ENCODE assay signal across 19 cellular contexts in the genomic region with DNA sequence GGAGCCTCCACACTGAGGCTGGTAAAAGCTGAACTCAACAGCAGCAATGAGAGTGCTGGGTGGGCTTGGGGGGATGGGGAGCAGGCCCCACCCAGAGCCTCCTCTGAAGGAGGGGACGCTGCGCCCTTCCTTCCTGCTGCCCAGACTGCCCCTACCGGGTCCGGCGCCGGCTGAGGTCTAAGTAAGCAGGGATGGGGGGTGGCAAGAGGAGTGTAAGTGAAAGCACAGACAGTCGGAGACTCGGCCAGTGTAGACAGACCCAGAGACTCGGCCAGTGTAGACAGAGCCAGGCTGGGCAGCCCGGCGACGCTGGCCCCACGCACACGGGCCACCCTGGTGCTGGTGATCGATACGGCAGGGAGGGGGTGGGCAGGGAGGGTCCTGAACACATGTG. TPM values are rescaled to one million over a fixed set of nuclear protein-coding genes. Genes with fewer than 3 reads are reported as not detected.
DNase-seq lines count a peak whose midpoint lies in the region; ATAC-seq and TF ChIP-seq lines count a peak whose summit lies in the region.
"Had no signal": no experiment of that assay in that cellular context is flagged by ENCODE, and none has a peak within 500 bp of the region (broad histone marks: within the 10 kb centered on the region; RNA-seq: fewer than 3 reads in every experiment).

No MANE protein-coding gene starts in this region.

- H3K4me3 ChIP-seq in breast epithelium (no peak overlapping the region), hepatocyte (no peak overlapping the region), SK-N-SH (ENCODE audit: low read depth in 2 of 2, low read length in 1 of 2) (no peak overlapping the region)
- H3K4me3 ChIP-seq in CD4-positive, CD25-positive, alpha-beta regulatory T cell (ENCODE audit: low read depth, low read length), result no peak overlapping the region
- H3K4me3 ChIP-seq: GM23248 had no signal

- H3K4me1 ChIP-seq in breast epithelium (peaks cover 4 to 10% of the 10 kb centered on the region in 2 donors), hepatocyte (ENCODE audit: insufficient read depth) (peaks cover 12% of the 10 kb centered on the region), SK-N-SH (ENCODE audit: control insufficient read depth in 1 of 2, insufficient read depth in 2 of 2, low read depth in 1 of 2, low read length in 1 of 2) (peaks cover 0 to 8% of the 10 kb centered on the region in 2 experiments; a peak in 2 of 4 replicates)
- H3K4me1 ChIP-seq in CD4-positive, CD25-positive, alpha-beta regulatory T cell (ENCODE audit: control insufficient read depth, insufficient read depth, low read length, poor library complexity, severe bottlenecking), result peaks cover 44% of the 10 kb centered on the region

- H3F3A ChIP-seq in SK-N-SH (replicated peaks; ENCODE audit: insufficient read depth), result peaks cover 3% of the 10 kb centered on the region

- H3K27ac Mint-ChIP-seq in MCF 10A (ENCODE audit: low read depth, unreplicated experiment) (no peak overlapping the region), nephron progenitor cell (no peak overlapping the region)
- H3K27ac Mint-ChIP-seq in CD4-positive, CD25-positive, alpha-beta regulatory T cell, result peak overlapping the region in 2 of 3 donors; percentile 72 to 79
- peak overlapping the region; percentile 52 for H3K27ac Mint-ChIP-seq in activated CD8-positive, alpha-beta T cell treated with anti-CD3 and anti-CD28 coated beads, Interleukin-2, amount 10 ng/mL, durations not matched to agents 7 days and 5 days

- 95% methylated on average over 16 of the region's 16 CpGs for WGBS in hepatocyte (ENCODE audit: low lambda C conversion rate, missing lambda C conversion rate)
- 94% methylated on average over 14 of the region's 16 CpGs for WGBS in SK-N-SH (ENCODE audit: low lambda C conversion rate)

- H2AFZ ChIP-seq in hepatocyte (no peak overlapping the region), SK-N-SH (ENCODE audit: low read depth) (no peak overlapping the region)
- H2AFZ ChIP-seq: GM23248 had no signal

- TF ChIP-seq CTCF in MCF 10A (IDR thresholded peaks at IDR 0.05; ENCODE audit: unreplicated experiment), result no peak
- no peak for TF ChIP-seq CTCF in breast epithelium (IDR thresholded peaks at IDR 0.05)
- TF ChIP-seq CTCF in nephron progenitor cell (IDR thresholded peaks at IDR 0.05), result no peak
- TF ChIP-seq CTCF in hepatocyte (IDR thresholded peaks at IDR 0.05; ENCODE audit: poor library complexity), result no peak
- no peak for TF ChIP-seq CTCF in SK-N-SH (IDR thresholded peaks at IDR 0.05)

- peaks cover 11% of the 10 kb centered on the region for H3K4me1 Mint-ChIP-seq in MCF 10A (ENCODE audit: insufficient read depth, unreplicated experiment)
- peaks cover 0 to 54% (median 14%) of the 10 kb centered on the region in 4 donors for H3K4me1 Mint-ChIP-seq in CD4-positive, CD25-positive, alpha-beta regulatory T cell
- peaks cover 34% of the 10 kb centered on the region for H3K4me1 Mint-ChIP-seq in activated CD8-positive, alpha-beta T cell treated with anti-CD3 and anti-CD28 coated beads, Interleukin-2, amount 10 ng/mL, durations not matched to agents 7 days and 5 days (ENCODE audit: low read depth)
- peaks cover 17% of the 10 kb centered on the region for H3K4me1 Mint-ChIP-seq in nephron progenitor cell

- H3K27me3 Mint-ChIP-seq in MCF 10A (ENCODE audit: insufficient read depth, unreplicated experiment), result no peaks in the 10 kb centered on the region
- H3K27me3 Mint-ChIP-seq in CD4-positive, CD25-positive, alpha-beta regulatory T cell, result peaks cover 8% of the 10 kb centered on the region
- peaks cover 4% of the 10 kb centered on the region for H3K27me3 Mint-ChIP-seq in activated CD8-positive, alpha-beta T cell treated with anti-CD3 and anti-CD28 coated beads, Interleukin-2, amount 10 ng/mL, durations not matched to agents 7 days and 5 days (ENCODE audit: low read depth)
- peaks cover 13% of the 10 kb centered on the region for H3K27me3 Mint-ChIP-seq in nephron progenitor cell (ENCODE audit: low read depth, poor library complexity)

- no peaks in the 10 kb centered on the region for H4K20me1 ChIP-seq in hepatocyte (ENCODE audit: insufficient read depth, poor library complexity, severe bottlenecking)
- H4K20me1 ChIP-seq in SK-N-SH (ENCODE audit: insufficient read depth), result no peaks in the 10 kb centered on the region

- H3K9me3 Mint-ChIP-seq in MCF 10A (ENCODE audit: unreplicated experiment) (no peaks in the 10 kb centered on the region), nephron progenitor cell (peaks cover 1% of the 10 kb centered on the region)
- H3K9me3 Mint-ChIP-seq in CD4-positive, CD25-positive, alpha-beta regulatory T cell, result peaks cover 0 to under 1% (median 0%) of the 10 kb centered on the region in 7 donors
- no peaks in the 10 kb centered on the region for H3K9me3 Mint-ChIP-seq in activated CD8-positive, alpha-beta T cell treated with anti-CD3 and anti-CD28 coated beads, Interleukin-2, amount 10 ng/mL, durations not matched to agents 7 days and 5 days (ENCODE audit: insufficient read depth)

- no peak for TF ChIP-seq EP300 in SK-N-SH (IDR thresholded peaks at IDR 0.05; ENCODE audit: borderline replicate concordance in 1 of 2, low read depth in 1 of 2, low read length in 1 of 2)

- no peak for TF ChIP-seq RAD21 in SK-N-SH (IDR thresholded peaks at IDR 0.05; ENCODE audit: low read length)

- H3K27ac ChIP-seq in breast epithelium, result no peak overlapping the region
- no peak overlapping the region for H3K27ac ChIP-seq in CD4-positive, CD25-positive, alpha-beta regulatory T cell (ENCODE audit: insufficient read depth, low read length, poor library complexity, severe bottlenecking)
- H3K27ac ChIP-seq in hepatocyte, result no peak overlapping the region
- H3K27ac ChIP-seq in SK-N-SH (ENCODE audit: low read depth in 2 of 2, low read length in 1 of 2), result no peak overlapping the region
- H3K27ac ChIP-seq: GM23248 had no signal

- POLR2A ChIA-PET in MCF 10A (lab: Yijun Ruan, JAX) (no interaction called here), SK-N-SH (lab: Yijun Ruan, JAX) (interaction anchor here (0.8 kb wide), 1 partner anchor 25 kb away, joined by 3 read pairs; a partner anchor contains a TSS)
- POLR2A ChIA-PET in activated CD8-positive, alpha-beta T cell treated with anti-CD3 and anti-CD28 coated beads, Interleukin-2, amount 10 ng/mL, durations not matched to agents 7 days and 5 days (lab: Charles Lee), result no interaction called here

- no peak overlapping the region for H3K4me3 Mint-ChIP-seq in MCF 10A (ENCODE audit: unreplicated experiment)
- peak overlapping the region in 2 of 4 donors; percentile 27 to 41 for H3K4me3 Mint-ChIP-seq in CD4-positive, CD25-positive, alpha-beta regulatory T cell
- no peak overlapping the region for H3K4me3 Mint-ChIP-seq in activated CD8-positive, alpha-beta T cell treated with anti-CD3 and anti-CD28 coated beads, Interleukin-2, amount 10 ng/mL, durations not matched to agents 7 days and 5 days
- no peak overlapping the region for H3K4me3 Mint-ChIP-seq in nephron progenitor cell

- H3K79me2 ChIP-seq in hepatocyte (no peaks in the 10 kb centered on the region), SK-N-SH (ENCODE audit: insufficient read depth) (no peaks in the 10 kb centered on the region)

- no peaks in the 10 kb centered on the region for H3K9me2 ChIP-seq in hepatocyte (replicated peaks; ENCODE audit: insufficient read depth)
- no peaks in the 10 kb centered on the region for H3K9me2 ChIP-seq in SK-N-SH

- H3K9me3 ChIP-seq in breast epithelium (no peaks in the 10 kb centered on the region), hepatocyte (ENCODE audit: low read depth) (no peaks in the 10 kb centered on the region), SK-N-SH (no peaks in the 10 kb centered on the region)
- H3K9me3 ChIP-seq in CD4-positive, CD25-positive, alpha-beta regulatory T cell (ENCODE audit: control insufficient read depth in 2 of 2, low read length in 2 of 2), result no peaks in the 10 kb centered on the region

- H3K9ac ChIP-seq in SK-N-SH, result no peak overlapping the region
- H3K9ac ChIP-seq: GM23248 had no signal

- CTCF ChIA-PET in MCF 10A (lab: Yijun Ruan, JAX), result no interaction called here
- CTCF ChIA-PET in activated CD8-positive, alpha-beta T cell treated with anti-CD3 and anti-CD28 coated beads, Interleukin-2, amount 10 ng/mL, durations not matched to agents 7 days and 5 days (lab: Charles Lee), result interaction anchor here (1.4 kb wide), 1 partner anchor 26 kb away, joined by 3 read pairs; a partner anchor contains a TSS
- CTCF ChIA-PET in SK-N-SH (lab: Yijun Ruan, JAX), result interaction anchor here (1.4 to 1.9 kb wide), 3 partner anchors 18 to 162 kb away, joined by 5 to 6 read pairs (median 5); a partner anchor contains a TSS

- H3K36me3 ChIP-seq in breast epithelium (no peaks in the 10 kb centered on the region), hepatocyte (replicated peaks; ENCODE audit: insufficient read depth, low read depth) (no peaks in the 10 kb centered on the region), SK-N-SH (replicated peaks in 1 of 2; ENCODE audit: control insufficient read depth in 1 of 2, insufficient read depth in 2 of 2, low read length in 1 of 2) (peaks cover 3 to 25% of the 10 kb centered on the region in 2 experiments)
- H3K36me3 ChIP-seq in CD4-positive, CD25-positive, alpha-beta regulatory T cell (ENCODE audit: control insufficient read depth, insufficient read depth, low read length), result no peaks in the 10 kb centered on the region

- DNase-seq in MCF 10A (ENCODE audit: unreplicated experiment) (no peak), breast epithelium (ENCODE audit: low spot score in 2 of 2) (no peak), nephron progenitor cell (peak; percentile 1), hepatocyte (ENCODE audit: low spot score) (no peak), SW480 (ENCODE audit: low spot score) (no peak), SK-N-SH (no peak)
- no peak for DNase-seq in CD4-positive, CD25-positive, alpha-beta regulatory T cell
- no peak for DNase-seq in activated CD8-positive, alpha-beta T cell treated with anti-CD3 and anti-CD28 coated beads, Interleukin-2, amount 10 ng/mL, durations not matched to agents 7 days and 5 days
- DNase-seq: DND-41; GDM1; GM23248; IMR-90; MV-4-11; NCI-H1436; NCI-H2081 treated with DMSO at 0.1 percent for 48 hours; NCI-H2227 treated with DMSO at 0.1 percent for 48 hours; NCI-H69; NK-92 treated with Interleukin-12 subunit alpha and Interleukin-12 subunit beta, amount 100 ng/mL, for 24 hours had no signal

- ATAC-seq in CD4-positive, CD25-positive, alpha-beta regulatory T cell (ENCODE audit: low read depth in 2 of 2), result no peak
- ATAC-seq in activated CD8-positive, alpha-beta T cell treated with anti-CD3 and anti-CD28 coated beads, Interleukin-2, amount 10 ng/mL, durations not matched to agents 7 days and 5 days, result no peak
- ATAC-seq: HCT116 had no signal

- no peak overlapping the region for H3K4me2 ChIP-seq in hepatocyte
- H3K4me2 ChIP-seq in SK-N-SH, result no peak overlapping the region

- intact Hi-C loops in MCF 10A (cut with micrococcal nuclease) (loop anchor here (10.0 kb wide), 1 partner anchor 76 kb away; no protein-coding TSS in a partner anchor), breast epithelium (cut with DNase I; ENCODE audit: low total_unique reads) (no loop called here)

- H3K27me3 ChIP-seq in breast epithelium, result no peaks in the 10 kb centered on the region
- no peaks in the 10 kb centered on the region for H3K27me3 ChIP-seq in CD4-positive, CD25-positive, alpha-beta regulatory T cell (ENCODE audit: control insufficient read depth, insufficient read depth, low read length)
- no peaks in the 10 kb centered on the region for H3K27me3 ChIP-seq in hepatocyte
- no peaks in the 10 kb centered on the region for H3K27me3 ChIP-seq in SK-N-SH (ENCODE audit: insufficient read depth)

- no peaks in the 10 kb centered on the region for H3K36me3 Mint-ChIP-seq in MCF 10A (ENCODE audit: insufficient read depth, unreplicated experiment)
- H3K36me3 Mint-ChIP-seq in CD4-positive, CD25-positive, alpha-beta regulatory T cell, result no peaks in the 10 kb centered on the region
- H3K36me3 Mint-ChIP-seq in activated CD8-positive, alpha-beta T cell treated with anti-CD3 and anti-CD28 coated beads, Interleukin-2, amount 10 ng/mL, durations not matched to agents 7 days and 5 days (ENCODE audit: low read depth), result peaks cover 28% of the 10 kb centered on the region
- H3K36me3 Mint-ChIP-seq in nephron progenitor cell (ENCODE audit: low read depth), result peaks cover 2% of the 10 kb centered on the region

- TF ChIP-seq POLR2A in breast epithelium (IDR thresholded peaks at IDR 0.05), result no peak

- TSS peak; percentile 26 for BruUV-seq in MCF 10A (replicated peaks; lab: Mats Ljungman, UMichigan)

RNA-seq across cellular contexts. Expression of a gene that starts 7.4 kb away (rescaled TPM):
- total RNA-seq in MCF 10A (2022) (not detected in 2 replicates), breast epithelium (1 to 10 TPM in 2 of 3 donors, not detected in 1; 2.0 to 3.2 TPM), hepatocyte (6.1 and 7.1 TPM in 2 replicates)
- not detected for total RNA-seq in CD4-positive, CD25-positive, alpha-beta regulatory T cell
- not detected for polyA plus RNA-seq in CD4-positive, CD25-positive, alpha-beta regulatory T cell
- not detected for total RNA-seq in activated CD8-positive, alpha-beta T cell treated with anti-CD3 and anti-CD28 coated beads, Interleukin-2, amount 10 ng/mL, durations not matched to agents 7 days and 5 days
- polyA plus RNA-seq in hepatocyte (14.2 and 16.5 TPM in 2 replicates), SK-N-SH (2012; rRNA removed) (0.18 and 0.30 TPM in 2 replicates)
- 0.03 and 0.12 TPM in 2 replicates for polyA plus RNA-seq in SK-N-SH (2012; cell fraction: cytosol; rRNA removed)
- 2.2 and 2.6 TPM in 2 replicates for polyA plus RNA-seq in SK-N-SH (2012; cell fraction: nucleus; rRNA removed)
- total RNA-seq: GM23248, IMR-90 had no signal
- polyA plus RNA-seq: GM23248 had no signal

RNA-seq across cellular contexts. Expression of a gene that starts 10.6 kb away (rescaled TPM):
- total RNA-seq in MCF 10A (2022) (37.8 and 43.1 TPM in 2 replicates), breast epithelium (10 to 100 TPM; 30.9 to 38.4 (median 37.4) TPM), hepatocyte (37.2 and 39.5 TPM in 2 replicates)
- 109 TPM for total RNA-seq in CD4-positive, CD25-positive, alpha-beta regulatory T cell
- 10 to 100 TPM in 2 of 4 donors, 1 to 10 TPM in 2; 9.3 to 14.5 (median 11.8) TPM for polyA plus RNA-seq in CD4-positive, CD25-positive, alpha-beta regulatory T cell
- 10 to 100 TPM; 55.0 to 59.0 TPM for total RNA-seq in activated CD8-positive, alpha-beta T cell treated with anti-CD3 and anti-CD28 coated beads, Interleukin-2, amount 10 ng/mL, durations not matched to agents 7 days and 5 days
- polyA plus RNA-seq in hepatocyte (51.6 and 54.7 TPM in 2 replicates), SK-N-SH (2012; rRNA removed) (58.6 and 58.8 TPM in 2 replicates)
- polyA plus RNA-seq in SK-N-SH (2012; cell fraction: cytosol; rRNA removed), result 23.7 and 36.2 TPM in 2 replicates
- polyA plus RNA-seq in SK-N-SH (2012; cell fraction: nucleus; rRNA removed), result 185 and 220 TPM in 2 replicates

RNA-seq across cellular contexts. Expression of a gene that starts 25.4 kb away (rescaled TPM):
- total RNA-seq in MCF 10A (2022) (8.2 and 8.9 TPM in 2 replicates), breast epithelium (10 to 100 TPM in 1 of 3 donors, 1 to 10 TPM in 2; 2.9 to 13.8 (median 4.6) TPM), hepatocyte (7.2 and 8.2 TPM in 2 replicates)
- 3.8 TPM for total RNA-seq in CD4-positive, CD25-positive, alpha-beta regulatory T cell
- 1 to 10 TPM in 2 of 4 donors, under 1 TPM in 2; 0.83 to 3.3 (median 1.4) TPM for polyA plus RNA-seq in CD4-positive, CD25-positive, alpha-beta regulatory T cell
- total RNA-seq in activated CD8-positive, alpha-beta T cell treated with anti-CD3 and anti-CD28 coated beads, Interleukin-2, amount 10 ng/mL, durations not matched to agents 7 days and 5 days, result under 1 TPM; 0.52 to 0.58 TPM
- polyA plus RNA-seq in hepatocyte (12.5 and 13.9 TPM in 2 replicates), SK-N-SH (2012; rRNA removed) (0.39 and 0.67 TPM in 2 replicates)
- 0.12 and 0.22 TPM in 2 replicates for polyA plus RNA-seq in SK-N-SH (2012; cell fraction: cytosol; rRNA removed)
- 5.1 and 9.4 TPM in 2 replicates for polyA plus RNA-seq in SK-N-SH (2012; cell fraction: nucleus; rRNA removed)
- total RNA-seq: IMR-90 had no signal

RNA-seq across cellular contexts. Expression of a gene that starts 25.6 kb away (rescaled TPM):
- total RNA-seq in MCF 10A (2022), result 17.1 and 23.9 TPM in 2 replicates
- total RNA-seq in breast epithelium, result 10 to 100 TPM in 2 of 3 donors, 1 to 10 TPM in 1; 7.7 to 28.7 (median 20.6) TPM
- 27.3 TPM for total RNA-seq in CD4-positive, CD25-positive, alpha-beta regulatory T cell
- 1 to 10 TPM; 4.7 to 7.2 (median 5.7) TPM for polyA plus RNA-seq in CD4-positive, CD25-positive, alpha-beta regulatory T cell
- 10 to 100 TPM in 1 of 2 experiments, 1 to 10 TPM in 1; 10.0 to 10.9 TPM for total RNA-seq in activated CD8-positive, alpha-beta T cell treated with anti-CD3 and anti-CD28 coated beads, Interleukin-2, amount 10 ng/mL, durations not matched to agents 7 days and 5 days
- 7.3 and 11.8 TPM in 2 replicates for total RNA-seq in hepatocyte
- polyA plus RNA-seq in hepatocyte, result 21.6 and 24.9 TPM in 2 replicates
- polyA plus RNA-seq in SK-N-SH (2012; rRNA removed), result 11.5 and 14.2 TPM in 2 replicates
- polyA plus RNA-seq in SK-N-SH (2012; cell fraction: cytosol; rRNA removed), result 5.2 and 7.4 TPM in 2 replicates
- 50.1 and 63.9 TPM in 2 replicates for polyA plus RNA-seq in SK-N-SH (2012; cell fraction: nucleus; rRNA removed)

Comparison
In these comparisons a context has a peak if more than half of its experiments do, and no peak if none do; other contexts are left out.
1. H3K27ac Mint-ChIP-seq: peak in CD4-positive, CD25-positive, alpha-beta regulatory T cell (2 of 3) and activated CD8-positive, alpha-beta T cell treated with anti-CD3 and anti-CD28 coated beads, Interleukin-2, amount 10 ng/mL, durations not matched to agents 7 days and 5 days (single experiment); none in MCF 10A (single experiment) and nephron progenitor cell (single experiment).